In the genomic region with DNA sequence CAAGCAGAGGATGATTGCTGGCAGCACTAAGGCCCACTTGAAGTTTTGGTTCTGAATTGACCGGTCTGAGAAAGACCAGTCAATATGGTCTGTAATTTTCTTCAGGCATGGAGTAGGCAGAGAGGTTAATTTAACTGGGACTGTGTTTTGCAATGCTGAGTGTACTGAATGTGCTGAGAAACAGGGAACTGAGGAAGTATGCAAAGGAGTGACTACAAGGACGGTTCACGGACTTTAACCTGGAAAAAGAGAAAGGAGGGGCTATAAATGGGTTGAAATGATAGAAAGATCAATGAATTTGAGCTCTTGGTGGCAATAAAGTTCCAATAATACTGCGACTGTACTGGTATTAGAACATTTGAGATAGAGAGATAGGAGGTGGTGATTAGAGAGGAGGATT, we compare ENCODE assay signal across 26 cellular contexts.
"Had no signal": no experiment of that assay in that cellular context is flagged by ENCODE, and none has a peak within 500 bp of the region (broad histone marks: within the 10 kb centered on the region; RNA-seq: fewer than 3 reads in every experiment).

No MANE protein-coding gene starts in this region.

- H3K27me3 ChIP-seq: testis, thyroid gland, transverse colon, upper lobe of left lung, vagina had no signal

- DNase-seq: hippocampal formation; kidney glomerular epithelial cell; left ventricle myocardium inferior; mesendoderm; naive thymus-derived CD4-positive, alpha-beta T cell; nucleus accumbens; pancreas; posterior cingulate gyrus; right cardiac atrium; stimulated activated CD4-positive, alpha-beta T cell treated with anti-CD3 and anti-CD28 coated beads, Interleukin-1b, Interleukin-23, amount 100 ng/mL, for 48 hours; stimulated activated CD4-positive, alpha-beta T cell treated with anti-CD3 and anti-CD28 coated beads, Interleukin-2, amount 100 ng/mL, for 48 hours; stimulated activated CD4-positive, alpha-beta T cell treated with anti-CD3 and anti-CD28 coated beads, Interleukin-4, amount 100 ng/mL, for 4 hours; stimulated activated CD8-positive, alpha-beta memory T cell treated with anti-CD3 and anti-CD28 coated beads, Interleukin-4, amount 100 ng/mL, for 48 hours; stimulated activated naive CD4-positive, alpha-beta T cell treated with Interleukin-2 at 50 U/mL for 16 hours; stomach; testis; thyroid gland; transverse colon; upper lobe of left lung had no signal

- H3K36me3 ChIP-seq: left ventricle myocardium inferior, pancreas, prostate gland, stomach, thyroid gland, transverse colon, upper lobe of left lung, vagina had no signal

- H3K4me1 ChIP-seq: left ventricle myocardium inferior, pancreas, prostate gland, stomach, testis, thyroid gland, transverse colon, upper lobe of left lung, vagina had no signal

- H3K27ac ChIP-seq: left ventricle myocardium inferior, pancreas, prostate gland, skin epidermis, stomach, testis, thyroid gland, transverse colon, upper lobe of left lung, vagina had no signal

- ATAC-seq: naive thymus-derived CD4-positive, alpha-beta T cell; natural killer cell treated with Interleukin-12 subunit alpha and Interleukin-12 subunit beta and Interleukin-15 and Interleukin-18, amount 100 ng/mL, for 72 hours; pancreas; right cardiac atrium; sciatic nerve; stimulated activated memory B cell treated with anti-CD40 and anti-IgM and Interleukin-4, amounts not matched to agents 10 μg/mL and 1 μg/mL and 100 μg/mL, for 72 hours had no signal

- H3K9me3 ChIP-seq: left ventricle myocardium inferior, pancreas, prostate gland, testis, thyroid gland, transverse colon, upper lobe of left lung, vagina had no signal

- H3K4me3 ChIP-seq: left ventricle myocardium inferior, lung, pancreas, prostate gland, skin epidermis, stomach, testis, thyroid gland, transverse colon, upper lobe of left lung, vagina had no signal
